ENCODE assay signal across 9 cellular contexts in genomic region chr1:199859525-199859924, GRCh38.
DNase-seq lines count a peak whose midpoint lies in the region; ATAC-seq and TF ChIP-seq lines count a peak whose summit lies in the region.
"Had no signal": no experiment of that assay in that cellular context is flagged by ENCODE, and none has a peak within 500 bp of the region (broad histone marks: within the 10 kb centered on the region; RNA-seq: fewer than 3 reads in every experiment).

No MANE protein-coding gene starts in this region.

- no peak overlapping the region for H3K4me3 Mint-ChIP-seq in progenitor cell of endocrine pancreas (ENCODE audit: low read depth)

- H3K27me3 Mint-ChIP-seq in progenitor cell of endocrine pancreas: no peaks in the 10 kb centered on the region

- intact Hi-C loops in Right ventricle myocardium superior (cut with DNase I): no loop called here
- intact Hi-C loops in cardiac septum (cut with DNase I): no loop called here
- intact Hi-C loops in upper lobe of right lung (cut with DNase I): no loop called here

- H3K36me3 Mint-ChIP-seq in progenitor cell of endocrine pancreas (ENCODE audit: insufficient read depth): no peaks in the 10 kb centered on the region

- no peak for TF ChIP-seq CTCF in RWPE1 (conservative IDR thresholded peaks at IDR 0.05; ENCODE audit: low read depth)
- no peak for TF ChIP-seq CTCF in foreskin fibroblast (IDR thresholded peaks at IDR 0.05; ENCODE audit: low read depth, low read length)
- TF ChIP-seq CTCF in upper lobe of right lung (IDR thresholded peaks at IDR 0.05): no peak
- TF ChIP-seq CTCF in progenitor cell of endocrine pancreas (IDR thresholded peaks at IDR 0.05; ENCODE audit: unreplicated experiment): no peak

- POLR2A ChIA-PET in RWPE1 (lab: Yijun Ruan, JAX; ENCODE audit: low non-redundant PET): no interaction called here

- ATAC-seq in Right ventricle myocardium superior (ENCODE audit: poor library complexity) (peak; percentile 82), upper lobe of right lung (peak; percentile 85), GM18870 (IDR thresholded peaks at IDR 0.05; ENCODE audit: unreplicated experiment) (no peak), GM18498 (IDR thresholded peaks at IDR 0.05; ENCODE audit: unreplicated experiment) (no peak)

- H3K4me3 ChIP-seq in foreskin fibroblast (ENCODE audit: low read depth in 1 of 2, low read length in 2 of 2): no peak overlapping the region
- H3K4me3 ChIP-seq in upper lobe of right lung: no peak overlapping the region
- H3K4me3 ChIP-seq: ovary had no signal

- no peaks in the 10 kb centered on the region for H3K36me3 ChIP-seq in upper lobe of right lung
- H3K36me3 ChIP-seq: ovary had no signal

- no peaks in the 10 kb centered on the region for H3K9me3 ChIP-seq in upper lobe of right lung
- H3K9me3 ChIP-seq: ovary had no signal

- H3K27ac ChIP-seq in RWPE1 (no peak overlapping the region), upper lobe of right lung (no peak overlapping the region)
- H3K27ac ChIP-seq: ovary had no signal

- peaks cover 5% of the 10 kb centered on the region for H3K4me1 Mint-ChIP-seq in progenitor cell of endocrine pancreas (ENCODE audit: low read depth)

- DNase-seq in Right ventricle myocardium superior (no peak), cardiac septum (ENCODE audit: low spot score) (no peak), RWPE1 (ENCODE audit: low spot score) (peak; percentile 90), foreskin fibroblast (peak; percentile 80 to 85), upper lobe of right lung (no peak), progenitor cell of endocrine pancreas (ENCODE audit: low spot score, unreplicated experiment) (no peak)
- DNase-seq: ovary had no signal

- H3K4me1 ChIP-seq in upper lobe of right lung: peaks cover 3% of the 10 kb centered on the region

- H3K27me3 ChIP-seq in upper lobe of right lung: no peaks in the 10 kb centered on the region
- H3K27me3 ChIP-seq: ovary had no signal

- peaks cover 3% of the 10 kb centered on the region for H3K9me3 Mint-ChIP-seq in progenitor cell of endocrine pancreas (ENCODE audit: low read depth)

- CTCF ChIA-PET in RWPE1 (lab: Yijun Ruan, JAX): no interaction called here

- H3K27ac Mint-ChIP-seq in progenitor cell of endocrine pancreas: no peak overlapping the region

Comparison
In these comparisons a context has a peak if more than half of its experiments do, and no peak if none do; other contexts are left out.
1. ATAC-seq: peak in Right ventricle myocardium superior (single experiment) and upper lobe of right lung (single experiment); none in GM18870 (single experiment) and GM18498 (single experiment).
2. DNase-seq: peak in RWPE1 (single experiment) and foreskin fibroblast (2 of 2); none in Right ventricle myocardium superior (single experiment), cardiac septum (single experiment), upper lobe of right lung (single experiment) and progenitor cell of endocrine pancreas (single experiment).